ENCODE assay signal across 36 cellular contexts in the genomic region with DNA sequence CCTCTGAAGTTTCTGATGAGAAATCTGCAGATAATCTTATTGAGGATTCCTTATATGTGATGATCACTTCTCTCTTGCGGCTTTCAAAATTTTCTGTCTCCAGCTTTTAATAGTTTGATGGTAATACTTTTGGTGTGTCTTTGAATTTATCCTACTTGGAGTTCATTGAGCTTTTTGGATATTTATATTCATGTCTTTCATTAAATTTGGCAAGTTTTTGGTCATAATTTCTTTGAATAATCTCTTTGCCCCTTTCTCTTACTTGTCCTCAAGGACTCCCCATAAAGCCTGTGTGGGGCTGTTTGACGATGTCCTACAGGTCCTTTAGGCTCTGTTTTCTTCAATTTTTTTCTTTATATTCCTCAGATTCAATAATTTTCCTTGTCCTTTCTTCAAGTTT. TPM values are rescaled to one million over a fixed set of nuclear protein-coding genes. Genes with fewer than 3 reads are reported as not detected.
"Had no signal": no experiment of that assay in that cellular context is flagged by ENCODE, and none has a peak within 500 bp of the region (broad histone marks: within the 10 kb centered on the region; RNA-seq: fewer than 3 reads in every experiment).

No MANE protein-coding gene starts in this region.

- H3K27me3 ChIP-seq: MG63 had no signal

- H3K36me3 ChIP-seq: MG63 had no signal

- H3K4me3 ChIP-seq: MG63 had no signal

- DNase-seq: Karpas-422, Kasumi-1, MG63, MM.1S, MV-4-11, NCI-H1048, NCI-H1092, NCI-H1092 treated with DMSO at 0.1 percent for 48 hours, NCI-H1105, NCI-H1105 treated with DMSO at 0.1 percent for 48 hours, NCI-H1417, NCI-H1417 treated with DMSO at 0.1 percent for 48 hours, NCI-H1436, NCI-H1436 treated with DMSO at 0.1 percent for 48 hours, NCI-H146, NCI-H1694, NCI-H1694 treated with DMSO at 0.1 percent for 48 hours, NCI-H187, NCI-H187 treated with DMSO at 0.1 percent for 48 hours, NCI-H1930, NCI-H2029, NCI-H2029 treated with DMSO at 0.1 percent for 48 hours, NCI-H2081, NCI-H2081 treated with DMSO at 0.1 percent for 48 hours, NCI-H2107, NCI-H2171, NCI-H2171 treated with DMSO at 0.1 percent for 48 hours, NCI-H2227 treated with DMSO at 0.1 percent for 48 hours, NCI-H226, NCI-H345, NCI-H446, NCI-H446 treated with DMSO at 0.1 percent for 48 hours, NCI-H510A, NCI-H510A treated with DMSO at 0.1 percent for 48 hours, NCI-H524 had no signal

RNA-seq across cellular contexts. Expression of a gene that starts 11.3 kb away (rescaled TPM):
- total RNA-seq: M059J had no signal
